ENCODE assay signal across 8 cellular contexts in genomic region chr10:116849271-116850057, GRCh38. TPM values are rescaled to one million over a fixed set of nuclear protein-coding genes. Genes with fewer than 3 reads are reported as not detected.
DNase-seq lines count a peak whose midpoint lies in the region; ATAC-seq and TF ChIP-seq lines count a peak whose summit lies in the region.

TSS of gene ENO4 (plus strand) at chr10:116849499. CDS start at chr10:116849567, 68 bp downstream.

- H3K27ac ChIP-seq in thoracic aorta, result no peak within 1 kb of the TSS

- TF ChIP-seq CTCF in HFF-Myc (IDR thresholded peaks at IDR 0.05; ENCODE audit: low read depth, low read length, missing control alignments), result no peak
- no peak for TF ChIP-seq CTCF in WI38 (IDR thresholded peaks at IDR 0.05; ENCODE audit: low read depth, low read length)
- TF ChIP-seq CTCF in epithelial cell of proximal tubule (conservative IDR thresholded peaks at IDR 0.05; ENCODE audit: low read depth, low read length), result no peak
- no peak for TF ChIP-seq CTCF in thoracic aorta (IDR thresholded peaks at IDR 0.05)

- ATAC-seq in thoracic aorta (ENCODE audit: insufficient number of reproducible peaks, low FRiP score, low read depth), result peak; percentile 25

- no peaks in the 10 kb centered on the region for H3K27me3 ChIP-seq in thoracic aorta (replicated peaks; ENCODE audit: insufficient read depth)

- H3K36me3 ChIP-seq in thoracic aorta, result no peaks in the 10 kb centered on the region

- H3K4me3 ChIP-seq in HFF-Myc (replicated peaks; ENCODE audit: low read depth, low read length) (peak within 1 kb of the TSS; percentile 55), WI38 (ENCODE audit: low read depth, low read length) (peak within 1 kb of the TSS; percentile 57), epithelial cell of proximal tubule (ENCODE audit: low read depth, low read length) (peak within 1 kb of the TSS; percentile 95), thoracic aorta (peak within 1 kb of the TSS; percentile 74)

- peak; percentile 80 for DNase-seq in activated effector memory CD4-positive, alpha-beta T cell treated with anti-CD3 and anti-CD28 coated beads, Interleukin-2, amount 50 U/mL, for 16 hours
- DNase-seq in activated effector memory CD4-positive, alpha-beta T cell treated with Interleukin-2 at 50 U/mL for 16 hours, result no peak
- DNase-seq in HFF-Myc (ENCODE audit: extremely low read depth, low read depth), result peak; percentile 43
- peak; percentile 86 for DNase-seq in NCI-H1436 treated with DMSO at 0.1 percent for 48 hours (lab: John Stamatoyannopoulos, UW)
- peak; percentile 49 for DNase-seq in epithelial cell of proximal tubule (ENCODE audit: low read depth)
- DNase-seq in middle frontal gyrus (ENCODE audit: extremely low spot score, low spot score), result peak; percentile 72
- no peak for DNase-seq in thoracic aorta (ENCODE audit: low spot score)

- no peaks in the 10 kb centered on the region for H3K9me3 ChIP-seq in thoracic aorta

- peaks cover 0 to 16% of the 10 kb centered on the region in 2 donors for H3K4me1 ChIP-seq in thoracic aorta (ENCODE audit: control insufficient read depth in 1 of 2, low read depth in 2 of 2)

RNA-seq across cellular contexts. Expression of gene ENO4, which starts in this region (rescaled TPM):
- total RNA-seq in epithelial cell of proximal tubule (not detected in 2 replicates), thoracic aorta (under 1 TPM in 1 of 2 donors, not detected in 1; 0.54 TPM)

Comparison
In these comparisons a context has a peak if more than half of its experiments do, and no peak if none do; other contexts are left out.
1. DNase-seq: peak in activated effector memory CD4-positive, alpha-beta T cell treated with anti-CD3 and anti-CD28 coated beads, Interleukin-2, amount 50 U/mL, for 16 hours (single experiment), HFF-Myc (single experiment), NCI-H1436 treated with DMSO at 0.1 percent for 48 hours (single experiment) and middle frontal gyrus (single experiment); none in activated effector memory CD4-positive, alpha-beta T cell treated with Interleukin-2 at 50 U/mL for 16 hours (single experiment) and thoracic aorta (single experiment).
2. Peak in DNase-seq and H3K4me3 ChIP-seq in epithelial cell of proximal tubule; RNA of the gene not detected or under 1 TPM.
3. Peak in ATAC-seq and H3K4me3 ChIP-seq in thoracic aorta; RNA of the gene not detected or under 1 TPM.
4. Peak in every context shown above with its lines, with median percentiles within 50 percentile points of each other: H3K4me3 ChIP-seq.